Comparison of ENCODE assay signal across 12 cellular contexts in genomic region chr12:28552472-28553061, GRCh38.
"Had no signal": no experiment of that assay in that cellular context is flagged by ENCODE, and none has a peak within 500 bp of the region (broad histone marks: within the 10 kb centered on the region; RNA-seq: fewer than 3 reads in every experiment).

No MANE protein-coding gene starts in this region.

- H3K27me3 ChIP-seq: adrenal gland, hepatocyte, thyroid gland had no signal

- H3K27ac Mint-ChIP-seq: dendritic cell treated with granulocyte-macrophage colony-stimulating factor and Interleukin-4, amounts not matched to agents 40 ng/mL and 50 ng/mL, for 4 days; effector memory CD8-positive, alpha-beta T cell had no signal

- H3K27ac ChIP-seq: epithelial cell of prostate, hepatocyte, SK-N-MC, thyroid gland had no signal

- H3K4me3 ChIP-seq: adrenal gland, hepatocyte, SK-N-MC, thyroid gland had no signal

- H3K4me1 ChIP-seq: adrenal gland, thyroid gland had no signal

- H3K9me3 Mint-ChIP-seq: dendritic cell treated with granulocyte-macrophage colony-stimulating factor and Interleukin-4, amounts not matched to agents 40 ng/mL and 50 ng/mL, for 4 days; effector memory CD8-positive, alpha-beta T cell; neural crest cell had no signal

- H3K9me3 ChIP-seq: adrenal gland, thyroid gland had no signal

- H3K27me3 Mint-ChIP-seq: dendritic cell treated with granulocyte-macrophage colony-stimulating factor and Interleukin-4, amounts not matched to agents 40 ng/mL and 50 ng/mL, for 4 days; effector memory CD8-positive, alpha-beta T cell had no signal

- DNase-seq: effector memory CD8-positive, alpha-beta T cell; left ventricle myocardium superior; mesendoderm; stimulated activated CD4-positive, alpha-beta T cell treated with anti-CD3 and anti-CD28 coated beads, Interleukin-15, amount 100 ng/mL, for 24 hours; stimulated activated CD4-positive, alpha-beta T cell treated with anti-CD3 and anti-CD28 coated beads, Interleukin-4, amount 100 ng/mL, for 24 hours; thyroid gland had no signal

- ATAC-seq: effector memory CD8-positive, alpha-beta T cell; left ventricle myocardium superior had no signal

- H3K36me3 ChIP-seq: adrenal gland, thyroid gland had no signal

- H3K4me3 Mint-ChIP-seq: dendritic cell treated with granulocyte-macrophage colony-stimulating factor and Interleukin-4, amounts not matched to agents 40 ng/mL and 50 ng/mL, for 4 days; effector memory CD8-positive, alpha-beta T cell; neural crest cell had no signal

- H3K4me2 ChIP-seq: hepatocyte had no signal
